7 cellular contexts compared by ENCODE assay signal in genomic region chr17:1044387-1045009, GRCh38. TPM values are rescaled to one million over a fixed set of nuclear protein-coding genes. Genes with fewer than 3 reads are reported as not detected.
DNase-seq lines count a peak whose midpoint lies in the region; ATAC-seq, FAIRE-seq and TF ChIP-seq lines count a peak whose summit lies in the region.
"Not testable (repeated sequence)": the region's sequence is repeated elsewhere in the genome, so short reads cannot be mapped to it uniquely, and the experiment has no call there.

No MANE protein-coding gene starts in this region.

- H2AFZ ChIP-seq in K562 (ENCODE audit: low read depth, low read length); endothelial cell of umbilical vein (ENCODE audit: low read depth, low read length): not testable (repeated sequence)

- BruUV-seq in K562 (replicated peaks; lab: Mats Ljungman, UMichigan); endothelial cell of umbilical vein (replicated peaks; lab: Mats Ljungman, UMichigan): not testable (repeated sequence)

- intact Hi-C loops in K562 (cut with micrococcal nuclease); left lung (cut with DNase I); sigmoid colon (cut with DNase I); tibial artery (cut with DNase I; ENCODE audit: low total_unique reads): not testable (repeated sequence)
- intact Hi-C loops in endothelial cell of umbilical vein (cut with micrococcal nuclease) (loop anchor here (1.0 kb wide), 1 partner anchor 42 kb away; no protein-coding TSS in a partner anchor), heart right ventricle (cut with DNase I) (loop anchor here in 7 of 10 donors (2.0 to 10.0 kb wide), 5 partner anchors 32 to 250 kb away; partner anchors contain the start of gene TIMM22 (in 1 of the 7))

- not testable (repeated sequence) for H3K9me1 ChIP-seq in K562 (ENCODE audit: control insufficient read depth, insufficient read depth, low read length); endothelial cell of umbilical vein (replicated peaks; ENCODE audit: control insufficient read depth, extremely low read depth, insufficient read depth, low read length)

- H3K27ac Mint-ChIP-seq in nephron progenitor cell, result peak overlapping the region; percentile 78

- not testable (repeated sequence) for H3K4me2 ChIP-seq in K562 (ENCODE audit: insufficient read depth, low read length); endothelial cell of umbilical vein (ENCODE audit: insufficient read depth, low read length)

- CTCF ChIA-PET in K562 (lab: Yijun Ruan, JAX; ENCODE audit: low intra/inter-chr PET ratio), result not testable (repeated sequence)
- CTCF ChIA-PET in endothelial cell of umbilical vein (lab: Charles Lee), result interaction anchor here (0.9 to 3.0 kb wide), 10 partner anchors 11 to 143 kb away, joined by 3 to 79 read pairs (median 10); partner anchors contain the start of gene TIMM22

- H3K9ac ChIP-seq in K562 (ENCODE audit: insufficient read depth in 1 of 2, low read depth in 2 of 2, low read length in 2 of 2), result not testable (repeated sequence)
- H3K9ac ChIP-seq in endothelial cell of umbilical vein (replicated peaks; ENCODE audit: extremely low read depth, insufficient read depth, low read length), result peak overlapping the region; percentile 64

- H3K36me3 Mint-ChIP-seq in nephron progenitor cell (ENCODE audit: low read depth), result peaks cover 38% of the 10 kb centered on the region

- not testable (repeated sequence) for H3K27me3 Mint-ChIP-seq in nephron progenitor cell (ENCODE audit: low read depth, poor library complexity)

- H3K9me3 ChIP-seq in K562 (replicated peaks; ENCODE audit: control insufficient read depth, insufficient read depth, low read depth, low read length); endothelial cell of umbilical vein (replicated peaks; ENCODE audit: control insufficient read depth, insufficient read depth, low read length); heart right ventricle; left lung; sigmoid colon; tibial artery: not testable (repeated sequence)

- DNase-seq in K562 (ENCODE audit: extremely low read depth in 1 of 4, low spot score in 3 of 4); endothelial cell of umbilical vein (ENCODE audit: low read depth, low spot score); nephron progenitor cell; tibial artery: not testable (repeated sequence)
- DNase-seq in heart right ventricle, result peak in 1 of 2 donors; percentile 10
- peak in 1 of 2 donors; percentile 22 for DNase-seq in left lung
- peak; percentile 40 for DNase-seq in sigmoid colon

- H4K20me1 ChIP-seq in K562 (replicated peaks; ENCODE audit: control insufficient read depth, insufficient read depth, low read length); endothelial cell of umbilical vein (replicated peaks; ENCODE audit: control insufficient read depth, extremely low read depth, insufficient read depth, low read length): not testable (repeated sequence)

- not testable (repeated sequence) for H3K36me3 ChIP-seq in K562 (ENCODE audit: control insufficient read depth, insufficient read depth, low read length); endothelial cell of umbilical vein (ENCODE audit: control insufficient read depth in 2 of 2, extremely low read depth in 1 of 2, insufficient read depth in 2 of 2, low read length in 2 of 2)
- H3K36me3 ChIP-seq in heart right ventricle (peaks cover 0 to 56% (median 4%) of the 10 kb centered on the region in 9 donors), left lung (peaks cover 0 to 57% of the 10 kb centered on the region in 2 donors), sigmoid colon (peaks cover 0 to 12% (median 2%) of the 10 kb centered on the region in 4 donors), tibial artery (peaks cover 2 to 36% (median 13%) of the 10 kb centered on the region in 3 donors)

- H3K4me3 Mint-ChIP-seq in nephron progenitor cell, result not testable (repeated sequence)

- 25% methylated on average over 11 of the region's 13 CpGs for WGBS in K562 (ENCODE audit: insufficient coverage, low coverage, missing lambda C conversion rate)
- WGBS in heart right ventricle, 2 donors, result 84 to 85% methylated on average over 12 to 13 of the region's 13 CpGs
- WGBS in sigmoid colon, 2 donors, result 92% methylated on average over 13 of the region's 13 CpGs

- H3K4me3 ChIP-seq in K562; endothelial cell of umbilical vein (replicated peaks in 1 of 3; ENCODE audit: insufficient read depth in 1 of 3, low read depth in 1 of 3, low read length in 3 of 3); left lung; sigmoid colon: not testable (repeated sequence)
- H3K4me3 ChIP-seq in heart right ventricle (peak overlapping the region in 6 of 10 donors; percentile 18 to 46 (median 37)), tibial artery (peak overlapping the region in 1 of 2 donors; percentile 41)

- H3K79me2 ChIP-seq in K562 (ENCODE audit: control insufficient read depth, insufficient read depth, low read length), result not testable (repeated sequence)
- H3K79me2 ChIP-seq in endothelial cell of umbilical vein (ENCODE audit: control insufficient read depth, insufficient read depth, low read length), result peaks cover 20% of the 10 kb centered on the region

- not testable (repeated sequence) for TF ChIP-seq RAD21 in K562 (CRISPR knock-in tag; conservative IDR thresholded peaks at IDR 0.05 in 1 of 2, IDR thresholded peaks at IDR 0.05 in 1 of 2)

- not testable (repeated sequence) for H3K9me3 Mint-ChIP-seq in nephron progenitor cell

- POLR2A ChIA-PET in K562 (lab: Yijun Ruan, JAX), result not testable (repeated sequence)
- POLR2A ChIA-PET in endothelial cell of umbilical vein (lab: Charles Lee), result interaction anchor here (0.6 to 1.1 kb wide), 2 partner anchors 44 to 46 kb away, joined by 3 to 4 read pairs; no protein-coding TSS in a partner anchor

- not testable (repeated sequence) for TF ChIP-seq CTCF in K562 (IDR thresholded peaks at IDR 0.05 in 2 of 3, conservative IDR thresholded peaks at IDR 0.05 in 1 of 3; ENCODE audit: insufficient read depth in 2 of 3, low read depth in 1 of 3, low read length in 3 of 3); endothelial cell of umbilical vein (IDR thresholded peaks at IDR 0.05; ENCODE audit: extremely low read depth in 1 of 2, insufficient read depth in 1 of 2, low read depth in 1 of 2, low read length in 2 of 2); heart right ventricle (IDR thresholded peaks at IDR 0.05); left lung (IDR thresholded peaks at IDR 0.05); nephron progenitor cell (IDR thresholded peaks at IDR 0.05); sigmoid colon (IDR thresholded peaks at IDR 0.05); tibial artery (IDR thresholded peaks at IDR 0.05)

- peaks cover 23 to 75% of the 10 kb centered on the region in 2 experiments; a peak in 4 of 5 replicates for H3K27me3 ChIP-seq in K562 (ENCODE audit: control insufficient read depth in 2 of 2, insufficient read depth in 2 of 2, low read length in 2 of 2)
- H3K27me3 ChIP-seq in endothelial cell of umbilical vein (ENCODE audit: control insufficient read depth in 2 of 2, insufficient read depth in 2 of 2, low read length in 2 of 2); heart right ventricle; left lung; sigmoid colon; tibial artery: not testable (repeated sequence)

- in situ Hi-C loops in K562 (cut with MboI), result not testable (repeated sequence)

- peaks cover 76% of the 10 kb centered on the region for H3K4me1 Mint-ChIP-seq in nephron progenitor cell

- not testable (repeated sequence) for ATAC-seq in K562, heart right ventricle, left lung

- not testable (repeated sequence) for H3K27ac ChIP-seq in K562 (ENCODE audit: extremely low read depth, low read depth, low read length)
- H3K27ac ChIP-seq in endothelial cell of umbilical vein (ENCODE audit: insufficient read depth, low read depth, low read length) (peak overlapping the region; percentile 58), heart right ventricle (peak overlapping the region; percentile 79 to 95 (median 86)), left lung (peak overlapping the region; percentile 70 to 76), sigmoid colon (peak overlapping the region; percentile 65 to 88 (median 82)), tibial artery (peak overlapping the region; percentile 97 to 98)

- H3K4me1 ChIP-seq in K562 (replicated peaks in 1 of 2; ENCODE audit: control insufficient read depth in 2 of 2, insufficient read depth in 2 of 2, low read length in 2 of 2) (peaks cover 0 to 16% of the 10 kb centered on the region in 2 experiments; a peak in 2 of 5 replicates), endothelial cell of umbilical vein (ENCODE audit: control insufficient read depth, extremely low read depth, insufficient read depth, low read length) (peaks cover 26% of the 10 kb centered on the region), heart right ventricle (peaks cover 23 to 91% (median 64%) of the 10 kb centered on the region in 9 donors), left lung (peaks cover 0 to 39% of the 10 kb centered on the region in 2 donors), sigmoid colon (peaks cover 3 to 61% (median 46%) of the 10 kb centered on the region in 4 donors), tibial artery (peaks cover 0 to 87% (median 68%) of the 10 kb centered on the region in 4 donors)

- dilution Hi-C loops in endothelial cell of umbilical vein (cut with MboI; ENCODE audit: extremely low pct_ligation_motif_present, low sequenced_read_pairs), result not testable (repeated sequence)

- TF ChIP-seq EP300 in K562 (IDR thresholded peaks at IDR 0.05; ENCODE audit: low read length); sigmoid colon (IDR thresholded peaks at IDR 0.05): not testable (repeated sequence)

- not testable (repeated sequence) for FAIRE-seq in K562 (lab: Jason Lieb, UNC); endothelial cell of umbilical vein (lab: Jason Lieb, UNC)

- not testable (repeated sequence) for TF ChIP-seq POLR2A in K562 (conservative IDR thresholded peaks at IDR 0.05); endothelial cell of umbilical vein (IDR thresholded peaks at IDR 0.05; ENCODE audit: low read depth, low read length); sigmoid colon (IDR thresholded peaks at IDR 0.05)

RNA-seq across cellular contexts. Expression of gene TIMM22, which starts 47.6 kb away (rescaled TPM):
- total RNA-seq in K562 (2011; cell fraction: chromatin; rRNA removed; ENCODE audit: low replicate concordance), result 12.8 and 27.3 TPM in 2 replicates
- total RNA-seq in K562 (2011; cell fraction: nucleolus; rRNA removed), result 18.2 and 22.8 TPM in 2 replicates
- 14.2 and 16.1 TPM in 2 replicates for total RNA-seq in K562 (2011; cell fraction: nucleoplasm; rRNA removed)
- total RNA-seq in K562 (2014; rRNA removed) (12.3 and 13.9 TPM in 2 replicates), K562 (2014; rRNA removed; fragmentation: Illumina TruSeq; extraction: Trizol) (9.2 and 10.3 TPM in 2 replicates), K562 (2015; rRNA removed; fragmentation: Illumina TruSeq; extraction: Trizol) (11.8 and 12.2 TPM in 2 replicates), K562 (2021) (12.8 and 14.1 TPM in 2 replicates), endothelial cell of umbilical vein (19.5 and 19.6 TPM in 2 replicates), heart right ventricle (10 to 100 TPM; 15.0 to 19.8 (median 18.5) TPM), left lung (10 to 100 TPM; 10.6 to 11.6 TPM), sigmoid colon (10 to 100 TPM in 3 of 4 donors, 1 to 10 TPM in 1; 8.0 to 13.6 (median 11.0) TPM)
- polyA plus RNA-seq in K562 (2011; rRNA removed) (6.2 and 7.2 TPM in 2 replicates), K562 (2014; fragmentation: Illumina TruSeq; extraction: Trizol) (13.1 and 13.4 TPM in 2 replicates), K562 (2014; fragmentation: Nextera tagmentation; extraction: Ambion mirVana) (1 to 10 TPM; 5.9 to 6.1 TPM), K562 (2014; rRNA removed) (10.1 and 12.5 TPM in 2 replicates), endothelial cell of umbilical vein (18.6 and 19.0 TPM in 2 replicates), heart right ventricle (10 to 100 TPM; 12.5 to 14.8 TPM), sigmoid colon (1 to 10 TPM; 6.0 to 9.2 (median 8.1) TPM)
- polyA plus RNA-seq in K562 (2011; cell fraction: cytosol; rRNA removed), result 8.5 and 8.8 TPM in 2 replicates
- 5.2 and 5.3 TPM in 2 replicates for polyA plus RNA-seq in K562 (2011; cell fraction: nucleus; rRNA removed)
- polyA plus RNA-seq in K562 (2012), result 6.9 and 11.7 TPM in 2 replicates
- 10.1 and 14.2 TPM in 2 replicates for polyA minus RNA-seq in K562 (2011; rRNA and poly(A)+ RNA removed)
- 3.6 and 6.3 TPM in 2 replicates for polyA minus RNA-seq in K562 (2011; cell fraction: cytosol; rRNA and poly(A)+ RNA removed)
- 10.9 and 14.9 TPM in 2 replicates for polyA minus RNA-seq in K562 (2011; cell fraction: nucleus; rRNA and poly(A)+ RNA removed)
- 16.5 and 20.5 TPM in 2 replicates for polyA plus RNA-seq in endothelial cell of umbilical vein (2011; cell fraction: cytosol; rRNA removed)
- 9.6 and 10.3 TPM in 2 replicates for polyA plus RNA-seq in endothelial cell of umbilical vein (2011; cell fraction: nucleus; rRNA removed)
- 22.1 and 22.5 TPM in 2 replicates for polyA plus RNA-seq in endothelial cell of umbilical vein (2012)
- 18.3 and 18.5 TPM in 2 replicates for polyA minus RNA-seq in endothelial cell of umbilical vein
- polyA minus RNA-seq in endothelial cell of umbilical vein (2011; cell fraction: cytosol; rRNA and poly(A)+ RNA removed), result 8.5 TPM
- 10.9 and 15.9 TPM in 2 replicates for polyA minus RNA-seq in endothelial cell of umbilical vein (2011; cell fraction: nucleus; rRNA and poly(A)+ RNA removed)
